ENCODE assay signal across 29 cellular contexts in genomic region chr1:94230920-94231319, GRCh38. TPM values are rescaled to one million over a fixed set of nuclear protein-coding genes. Genes with fewer than 3 reads are reported as not detected.
DNase-seq lines count a peak whose midpoint lies in the region; ATAC-seq and TF ChIP-seq lines count a peak whose summit lies in the region.
"Had no signal": no experiment of that assay in that cellular context is flagged by ENCODE, and none has a peak within 500 bp of the region (broad histone marks: within the 10 kb centered on the region; RNA-seq: fewer than 3 reads in every experiment).

No MANE protein-coding gene starts in this region.

- H3K36me3 ChIP-seq in right atrium auricular region = no peaks in the 10 kb centered on the region
- H3K36me3 ChIP-seq: BLaER1, gastroesophageal sphincter, prostate gland, spleen, tibial nerve had no signal

- H3K4me3 Mint-ChIP-seq in osteocyte (ENCODE audit: unreplicated experiment) = peak overlapping the region; percentile 62
- no peak overlapping the region for H3K4me3 Mint-ChIP-seq in activated naive CD4-positive, alpha-beta T cell treated with anti-CD3 and anti-CD28 coated beads, Interleukin-2, amount 10 ng/mL, durations not matched to agents 7 days and 5 days
- H3K4me3 Mint-ChIP-seq: GM23338, IgD-negative memory B cell, neural crest cell had no signal

- DNase-seq in right atrium auricular region (ENCODE audit: low spot score) (no peak), Right ventricle myocardium inferior (ENCODE audit: missing footprints) (no peak), epithelial cell of prostate (ENCODE audit: low read depth, low spot score) (no peak), osteocyte (ENCODE audit: extremely low spot score, unreplicated experiment) (no peak), DMS 273 (lab: John Stamatoyannopoulos, UW; ENCODE audit: unreplicated experiment) (no peak), DMS79 treated with DMSO at 0.1 percent for 48 hours (lab: John Stamatoyannopoulos, UW) (no peak)
- DNase-seq in activated naive CD4-positive, alpha-beta T cell treated with anti-CD3 and anti-CD28 coated beads, Interleukin-2, amount 10 ng/mL, durations not matched to agents 7 days and 5 days = no peak
- DNase-seq: ACHN; activated CD4-positive, alpha-beta T cell treated with anti-CD3 and anti-CD28 coated beads for 4 hours; activated naive CD4-positive, alpha-beta T cell treated with anti-CD3 and anti-CD28 coated beads, Interleukin-2, amount 50 U/mL, for 16 hours; activated T-cell treated with anti-CD3 and anti-CD28 coated beads, Interleukin-2, amount 50 U/mL, for 48 hours; Caco-2; left colon; NCI-H1436; NCI-H524 treated with DMSO at 0.1 percent for 48 hours; spleen; stimulated activated CD4-positive, alpha-beta T cell treated with anti-CD3 and anti-CD28 coated beads, Interleukin-4, amount 100 ng/mL, for 1 hour; stimulated activated naive CD4-positive, alpha-beta T cell; T-helper 2 cell had no signal

- peak overlapping the region; percentile 54 for H3K27ac Mint-ChIP-seq in osteocyte (ENCODE audit: unreplicated experiment)
- no peak overlapping the region for H3K27ac Mint-ChIP-seq in activated naive CD4-positive, alpha-beta T cell treated with anti-CD3 and anti-CD28 coated beads, Interleukin-2, amount 10 ng/mL, durations not matched to agents 7 days and 5 days
- H3K27ac Mint-ChIP-seq: GM23338, IgD-negative memory B cell had no signal

- CTCF ChIA-PET in activated naive CD4-positive, alpha-beta T cell treated with anti-CD3 and anti-CD28 coated beads, Interleukin-2, amount 10 ng/mL, durations not matched to agents 7 days and 5 days (lab: Charles Lee) = no interaction called here

- ATAC-seq in Right ventricle myocardium inferior (no peak), SK-N-SH treated with all-trans-retinoic acid at 6 μM for 48 hours (no peak)
- ATAC-seq: esophagus mucosa, gastroesophageal sphincter, GM23338, left colon had no signal

- intact Hi-C loops in Right ventricle myocardium inferior (cut with DNase I) = loop anchor here (5.0 kb wide), 1 partner anchor 39 kb away; no protein-coding TSS in a partner anchor

- no peak for TF ChIP-seq CTCF in right atrium auricular region (IDR thresholded peaks at IDR 0.05)
- TF ChIP-seq CTCF in osteocyte (IDR thresholded peaks at IDR 0.05) = no peak

- H3K27me3 ChIP-seq in right atrium auricular region = no peaks in the 10 kb centered on the region
- H3K27me3 ChIP-seq: gastroesophageal sphincter, tibial nerve had no signal

- H3K27ac ChIP-seq in right atrium auricular region = peak overlapping the region; percentile 38 to 41
- H3K27ac ChIP-seq in epithelial cell of prostate = peak overlapping the region; percentile 9
- H3K27ac ChIP-seq: BLaER1, gastroesophageal sphincter, SK-N-MC had no signal

- H3K36me3 Mint-ChIP-seq in osteocyte (ENCODE audit: unreplicated experiment) = peaks cover 22% of the 10 kb centered on the region
- H3K36me3 Mint-ChIP-seq in activated naive CD4-positive, alpha-beta T cell treated with anti-CD3 and anti-CD28 coated beads, Interleukin-2, amount 10 ng/mL, durations not matched to agents 7 days and 5 days = no peaks in the 10 kb centered on the region
- H3K36me3 Mint-ChIP-seq: IgD-negative memory B cell had no signal

- peaks cover 0 to 78% of the 10 kb centered on the region in 2 donors for H3K4me1 ChIP-seq in right atrium auricular region

- no peaks in the 10 kb centered on the region for H3K9me3 Mint-ChIP-seq in osteocyte (ENCODE audit: unreplicated experiment)
- no peaks in the 10 kb centered on the region for H3K9me3 Mint-ChIP-seq in activated naive CD4-positive, alpha-beta T cell treated with anti-CD3 and anti-CD28 coated beads, Interleukin-2, amount 10 ng/mL, durations not matched to agents 7 days and 5 days
- H3K9me3 Mint-ChIP-seq: GM23338, neural crest cell had no signal

- H3K4me3 ChIP-seq in right atrium auricular region = no peak overlapping the region
- H3K4me3 ChIP-seq: BLaER1, gastroesophageal sphincter, GM23338, prostate gland, SK-N-MC, spleen, tibial nerve had no signal

- H3K4me1 Mint-ChIP-seq in osteocyte (ENCODE audit: unreplicated experiment) = peaks cover 86% of the 10 kb centered on the region
- peaks cover 3% of the 10 kb centered on the region for H3K4me1 Mint-ChIP-seq in activated naive CD4-positive, alpha-beta T cell treated with anti-CD3 and anti-CD28 coated beads, Interleukin-2, amount 10 ng/mL, durations not matched to agents 7 days and 5 days

- no peaks in the 10 kb centered on the region for H3K27me3 Mint-ChIP-seq in osteocyte (ENCODE audit: unreplicated experiment)
- H3K27me3 Mint-ChIP-seq in activated naive CD4-positive, alpha-beta T cell treated with anti-CD3 and anti-CD28 coated beads, Interleukin-2, amount 10 ng/mL, durations not matched to agents 7 days and 5 days = peaks cover 34% of the 10 kb centered on the region

- no peaks in the 10 kb centered on the region for H3K9me3 ChIP-seq in right atrium auricular region
- H3K9me3 ChIP-seq: BLaER1, Caco-2, gastroesophageal sphincter, prostate gland, spleen, tibial nerve had no signal

TF ChIP-seq in SK-N-SH treated with all-trans-retinoic acid at 6 μM for 48 hours, 23 proteins besides CTCF, POLR2A, EP300 and RAD21:
- TF ChIP-seq ZNF565 (CRISPR knock-in tag; conservative IDR thresholded peaks at IDR 0.05; ENCODE audit: low read depth) (no peak), PATZ1 (CRISPR knock-in tag; IDR thresholded peaks at IDR 0.05; ENCODE audit: borderline replicate concordance) (no peak), SNAI2 (CRISPR knock-in tag; IDR thresholded peaks at IDR 0.05) (no peak), ISL1 (CRISPR knock-in tag; IDR thresholded peaks at IDR 0.05) (no peak), PPARA (CRISPR knock-in tag; IDR thresholded peaks at IDR 0.05; ENCODE audit: borderline replicate concordance) (no peak), TOX (CRISPR knock-in tag; IDR thresholded peaks at IDR 0.05; ENCODE audit: borderline replicate concordance) (no peak), RARB (CRISPR knock-in tag; IDR thresholded peaks at IDR 0.05) (no peak), ZFP3 (CRISPR knock-in tag; IDR thresholded peaks at IDR 0.05) (no peak), ZNF70 (CRISPR knock-in tag; IDR thresholded peaks at IDR 0.05) (no peak), CSDC2 (CRISPR knock-in tag; IDR thresholded peaks at IDR 0.05) (no peak), TSHZ2 (CRISPR knock-in tag; IDR thresholded peaks at IDR 0.05) (no peak), ZNF8 (CRISPR knock-in tag; IDR thresholded peaks at IDR 0.05) (no peak)
TF ChIP-seq in SK-N-SH treated with all-trans-retinoic acid at 6 μM for 48 hours: peak in this region for 0.

RNA-seq across cellular contexts. Expression of gene ARHGAP29, which starts 6.5 kb away (rescaled TPM):
- total RNA-seq in right atrium auricular region (10 to 100 TPM; 25.8 to 29.9 TPM), Right ventricle myocardium inferior (27.5 TPM), osteocyte (180 and 187 TPM in 2 replicates)
